ENCODE assay signal across 8 cellular contexts in the genomic region with DNA sequence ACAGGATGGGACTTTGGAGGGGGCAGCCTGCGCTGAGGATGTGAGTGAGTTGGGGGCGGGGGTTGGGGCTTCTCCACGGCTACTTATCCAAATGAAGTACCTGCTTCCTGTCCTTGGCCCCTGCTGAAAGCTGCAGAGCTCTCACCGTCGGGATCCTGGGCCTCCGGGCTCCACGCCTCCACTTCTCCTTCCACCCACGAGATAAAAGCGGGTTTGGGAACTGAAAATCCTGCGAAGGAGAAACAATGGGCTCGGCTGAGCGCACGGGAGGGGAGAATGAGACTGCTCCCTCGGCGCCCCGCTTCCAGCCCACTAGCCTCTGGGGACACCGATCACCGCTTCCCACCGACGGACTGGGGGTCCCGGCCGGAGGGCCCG. TPM values are rescaled to one million over a fixed set of nuclear protein-coding genes. Genes with fewer than 3 reads are reported as not detected.
DNase-seq lines count a peak whose midpoint lies in the region; ATAC-seq and TF ChIP-seq lines count a peak whose summit lies in the region.

No MANE protein-coding gene starts in this region.

- H3K9ac ChIP-seq in Karpas-422 (ENCODE audit: low read length): peak overlapping the region; percentile 90

- H3K9me3 ChIP-seq in Karpas-422 (ENCODE audit: low read length) (no peaks in the 10 kb centered on the region), testis (no peaks in the 10 kb centered on the region)

- peak; percentile 16 for ATAC-seq in GM19463 (IDR thresholded peaks at IDR 0.05; ENCODE audit: unreplicated experiment)

- DNase-seq in COR-L47 (lab: John Stamatoyannopoulos, UW) (peak; percentile 10), Karpas-422 (peak; percentile 80), kidney epithelial cell (ENCODE audit: low read depth) (no peak), testis (no peak), SW 1271 (lab: John Stamatoyannopoulos, UW) (no peak), activated gamma-delta T cell treated with Interleukin-2 at 50 U/mL for 16 hours (no peak)

- H3K36me3 ChIP-seq in Karpas-422 (ENCODE audit: insufficient read depth, low read length) (peaks cover 29% of the 10 kb centered on the region), kidney epithelial cell (ENCODE audit: control insufficient read depth, insufficient read depth, low read length) (peaks cover 1% of the 10 kb centered on the region), testis (ENCODE audit: low read depth, missing control alignments) (no peaks in the 10 kb centered on the region)

- H4K20me1 ChIP-seq in Karpas-422 (ENCODE audit: insufficient read depth, low read depth, low read length): no peaks in the 10 kb centered on the region

- 0 to 2% methylated on average over 10 to 14 of the region's 23 CpGs for WGBS in testis, 2 donors

- peaks cover 53% of the 10 kb centered on the region for H3K79me2 ChIP-seq in Karpas-422 (ENCODE audit: low read length)

- no peaks in the 10 kb centered on the region for H3K9me2 ChIP-seq in Karpas-422 (replicated peaks; ENCODE audit: insufficient read depth, low read length)

- H2AFZ ChIP-seq in Karpas-422 (ENCODE audit: low read length): peak overlapping the region; percentile 81

- H3K27me3 ChIP-seq in Karpas-422 (ENCODE audit: low read length): no peaks in the 10 kb centered on the region
- H3K27me3 ChIP-seq in kidney epithelial cell (ENCODE audit: control insufficient read depth, insufficient read depth, low read length): no peaks in the 10 kb centered on the region
- H3K27me3 ChIP-seq in testis: no peaks in the 10 kb centered on the region

- H3K4me1 ChIP-seq in Karpas-422 (ENCODE audit: low read length): peaks cover 54% of the 10 kb centered on the region
- peaks cover 10% of the 10 kb centered on the region for H3K4me1 ChIP-seq in testis

- peak overlapping the region; percentile 83 for H3K27ac ChIP-seq in Karpas-422 (ENCODE audit: low read length)
- peak overlapping the region; percentile 87 for H3K27ac ChIP-seq in angular gyrus (ENCODE audit: low read depth, low read length)
- peak overlapping the region; percentile 89 to 92 for H3K27ac ChIP-seq in testis

- H3K4me3 ChIP-seq in Karpas-422 (ENCODE audit: low read length) (peak overlapping the region; percentile 73), kidney epithelial cell (ENCODE audit: low read depth, low read length) (peak overlapping the region; percentile 88), testis (peak overlapping the region; percentile 68 to 91)

- no peak for TF ChIP-seq CTCF in kidney epithelial cell (IDR thresholded peaks at IDR 0.05; ENCODE audit: insufficient read depth, low read length, poor library complexity, severe bottlenecking)
- no peak for TF ChIP-seq CTCF in testis (IDR thresholded peaks at IDR 0.05)

- intact Hi-C loops in testis (cut with DNase I; ENCODE audit: low total_unique reads): no loop called here

- H3K4me2 ChIP-seq in Karpas-422 (ENCODE audit: low read depth, low read length, poor library complexity, severe bottlenecking): peak overlapping the region; percentile 100

- no peak for TF ChIP-seq POLR2A in testis (IDR thresholded peaks at IDR 0.05)

RNA-seq across cellular contexts. Expression of a gene that starts 0.5 kb away (rescaled TPM):
- 14.9 and 20.8 TPM in 2 replicates for total RNA-seq in Karpas-422 (2014; rRNA removed; shearing (Covaris generic); ENCODE audit: low replicate concordance)
- total RNA-seq in kidney epithelial cell: 8.8 and 9.7 TPM in 2 replicates
- 10 to 100 TPM; 14.8 to 17.1 TPM for total RNA-seq in testis
- 5.9 TPM for polyA plus RNA-seq in testis (ENCODE audit: insufficient read depth, low read depth, low replicate concordance)

RNA-seq across cellular contexts. Expression of a gene that starts 13.5 kb away (rescaled TPM):
- total RNA-seq in Karpas-422 (2014; rRNA removed; shearing (Covaris generic); ENCODE audit: low replicate concordance): 18.0 and 24.9 TPM in 2 replicates
- total RNA-seq in kidney epithelial cell (9.2 and 16.6 TPM in 2 replicates), testis (10 to 100 TPM; 21.7 to 54.6 TPM)
- polyA plus RNA-seq in testis (ENCODE audit: insufficient read depth, low read depth, low replicate concordance): 38.5 TPM

RNA-seq across cellular contexts. Expression of a gene that starts 25.2 kb away (rescaled TPM):
- 6.9 and 7.5 TPM in 2 replicates for total RNA-seq in Karpas-422 (2014; rRNA removed; shearing (Covaris generic); ENCODE audit: low replicate concordance)
- total RNA-seq in kidney epithelial cell (12.3 and 13.8 TPM in 2 replicates), testis (10 to 100 TPM; 33.0 to 41.3 TPM)
- polyA plus RNA-seq in testis (ENCODE audit: insufficient read depth, low read depth, low replicate concordance): 82.7 TPM

RNA-seq across cellular contexts. Expression of a gene that starts 26.8 kb away (rescaled TPM):
- total RNA-seq in Karpas-422 (2014; rRNA removed; shearing (Covaris generic); ENCODE audit: low replicate concordance): 7.0 and 15.8 TPM in 2 replicates
- total RNA-seq in kidney epithelial cell (8.5 and 9.2 TPM in 2 replicates), testis (10 to 100 TPM; 21.9 to 23.2 TPM)
- 11.3 TPM for polyA plus RNA-seq in testis (ENCODE audit: insufficient read depth, low read depth, low replicate concordance)

RNA-seq across cellular contexts. Expression of a gene that starts 50.4 kb away (rescaled TPM):
- total RNA-seq in Karpas-422 (2014; rRNA removed; shearing (Covaris generic); ENCODE audit: low replicate concordance): 9.8 and 16.9 TPM in 2 replicates
- total RNA-seq in kidney epithelial cell: 9.9 and 12.5 TPM in 2 replicates
- total RNA-seq in testis: 10 to 100 TPM; 18.7 to 23.3 TPM
- 13.1 TPM for polyA plus RNA-seq in testis (ENCODE audit: insufficient read depth, low read depth, low replicate concordance)

Comparison
In these comparisons a context has a peak if more than half of its experiments do, and no peak if none do; other contexts are left out.
1. DNase-seq: peak in COR-L47 (single experiment) and Karpas-422 (single experiment); none in kidney epithelial cell (single experiment), testis (single experiment), SW 1271 (0 of 2) and activated gamma-delta T cell treated with Interleukin-2 at 50 U/mL for 16 hours (single experiment).
2. Peak in every context shown above with its lines, with median percentiles within 50 percentile points of each other: H3K27ac ChIP-seq and H3K4me3 ChIP-seq.